In the genomic region with DNA sequence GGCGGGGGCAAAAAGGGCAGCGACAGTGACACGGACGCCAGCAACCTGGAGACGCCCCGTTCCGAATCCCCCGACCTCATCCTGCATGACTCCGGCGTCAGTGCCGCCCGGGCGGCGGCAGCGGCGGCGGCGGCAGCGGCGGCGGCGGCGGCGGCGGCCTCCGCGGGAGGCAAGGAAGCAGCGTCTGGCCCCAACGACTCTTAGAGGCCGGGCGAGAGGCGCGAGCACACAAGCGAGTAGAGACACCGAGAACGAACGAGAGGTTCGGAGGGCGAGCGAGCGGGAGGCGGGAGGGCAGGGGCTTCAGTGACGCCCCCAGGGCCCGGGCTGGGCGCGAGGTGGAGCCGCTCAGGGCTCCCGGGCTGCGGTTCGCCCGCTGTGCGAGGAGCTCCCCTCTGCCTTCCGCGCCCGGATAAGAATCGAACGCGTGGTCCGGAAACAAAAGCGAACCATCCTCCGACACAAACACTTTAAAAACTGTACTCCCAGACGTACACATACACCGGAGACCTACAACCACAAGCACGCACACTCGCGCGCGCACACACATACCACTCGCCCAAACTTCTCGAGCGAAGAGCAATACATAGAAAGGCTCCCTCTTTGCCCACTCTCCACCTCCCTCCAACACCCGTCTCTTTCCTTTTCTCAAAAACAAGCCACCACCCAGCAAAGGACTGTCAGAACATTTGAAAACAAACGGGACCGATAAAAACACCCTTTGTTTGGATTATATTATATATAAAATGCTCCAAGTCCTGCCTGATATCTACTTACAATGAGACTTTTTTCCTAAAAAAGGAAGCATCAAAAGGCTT, we compare ENCODE assay signal across 10 cellular contexts. TPM values are rescaled to one million over a fixed set of nuclear protein-coding genes. Genes with fewer than 3 reads are reported as not detected.
DNase-seq lines count a peak whose midpoint lies in the region; ATAC-seq and TF ChIP-seq lines count a peak whose summit lies in the region.
"Had no signal": no experiment of that assay in that cellular context is flagged by ENCODE, and none has a peak within 500 bp of the region (broad histone marks: within the 10 kb centered on the region; RNA-seq: fewer than 3 reads in every experiment).

No MANE protein-coding gene starts in this region.

- DNase-seq in D341Med (ENCODE audit: low spot score) (peak; percentile 63), RPMI7951 (ENCODE audit: low read depth) (peak; percentile 37), osteoblast (ENCODE audit: insufficient read length, low spot score, missing footprints) (peak; percentile 83), uterus (no peak), MV-4-11 (lab: John Stamatoyannopoulos, UW) (no peak)
- peak in 2 of 3 experiments; percentile 31 to 33 for DNase-seq in effector memory CD8-positive, alpha-beta T cell

- H3K4me3 ChIP-seq in osteoblast (ENCODE audit: insufficient read depth, low read length) (no peak overlapping the region), uterus (no peak overlapping the region)
- H3K4me3 ChIP-seq: SJSA1 had no signal

- H3K79me2 ChIP-seq in osteoblast (ENCODE audit: insufficient read depth, low read length), result no peaks in the 10 kb centered on the region

- H3K4me2 ChIP-seq in osteoblast (ENCODE audit: insufficient read depth, low read length), result no peak overlapping the region

- peaks cover 71% of the 10 kb centered on the region for H3K36me3 Mint-ChIP-seq in effector memory CD8-positive, alpha-beta T cell (ENCODE audit: insufficient read depth)

- peaks cover 31 to 41% of the 10 kb centered on the region in 2 donors for H3K4me1 Mint-ChIP-seq in effector memory CD8-positive, alpha-beta T cell (ENCODE audit: low read depth in 2 of 2)

- TF ChIP-seq CTCF in osteoblast (IDR thresholded peaks at IDR 0.05; ENCODE audit: extremely low read depth, low read depth, low read length) (no peak), uterus (IDR thresholded peaks at IDR 0.05) (no peak)

- H3K9me3 Mint-ChIP-seq in effector memory CD8-positive, alpha-beta T cell, result no peaks in the 10 kb centered on the region

- H3K36me3 ChIP-seq in osteoblast (ENCODE audit: insufficient read depth, low read length), result no peaks in the 10 kb centered on the region
- no peaks in the 10 kb centered on the region for H3K36me3 ChIP-seq in uterus
- H3K36me3 ChIP-seq: SJSA1 had no signal

- H3K9me3 ChIP-seq in osteoblast (ENCODE audit: low read depth, low read length) (no peaks in the 10 kb centered on the region), uterus (no peaks in the 10 kb centered on the region)
- H3K9me3 ChIP-seq: SJSA1 had no signal

- H3K27me3 ChIP-seq in osteoblast (ENCODE audit: insufficient read depth, low read length) (peaks cover 98% of the 10 kb centered on the region), uterus (peaks cover 80 to 89% of the 10 kb centered on the region in 2 donors)
- H3K27me3 ChIP-seq: SJSA1 had no signal

- peaks cover 6% of the 10 kb centered on the region for H4K20me1 ChIP-seq in osteoblast (ENCODE audit: insufficient read depth, low read length)

- H3K27ac ChIP-seq in osteoblast (ENCODE audit: low read depth, low read length) (no peak overlapping the region), uterus (no peak overlapping the region)
- H3K27ac ChIP-seq: SJSA1 had no signal

- ATAC-seq in GM19463 (IDR thresholded peaks at IDR 0.05; ENCODE audit: unreplicated experiment) (peak; percentile 19), HG03342 (IDR thresholded peaks at IDR 0.05; ENCODE audit: unreplicated experiment) (no peak)
- peak; percentile 48 for ATAC-seq in effector memory CD8-positive, alpha-beta T cell (replicated peaks)

- peaks cover 17% of the 10 kb centered on the region for H3K4me1 ChIP-seq in osteoblast (ENCODE audit: insufficient read depth, low read length)
- H3K4me1 ChIP-seq in uterus, result peaks cover 0 to 22% of the 10 kb centered on the region in 2 donors

- no peak for TF ChIP-seq POLR2A in uterus (IDR thresholded peaks at IDR 0.05)

- peak overlapping the region in 1 of 2 donors; percentile 72 for H3K27ac Mint-ChIP-seq in effector memory CD8-positive, alpha-beta T cell

- H3K27me3 Mint-ChIP-seq in effector memory CD8-positive, alpha-beta T cell, result peaks cover 63 to 79% of the 10 kb centered on the region in 2 donors

- H2AFZ ChIP-seq in osteoblast (ENCODE audit: low read length), result no peak overlapping the region

- intact Hi-C loops in uterus (cut with DNase I; ENCODE audit: low total_unique reads), result no loop called here

- H3K4me3 Mint-ChIP-seq in effector memory CD8-positive, alpha-beta T cell, result peak overlapping the region; percentile 77 to 78

RNA-seq across cellular contexts. Expression of gene SP9, which starts 2.8 kb away (rescaled TPM):
- total RNA-seq in RPMI7951 (2014; rRNA removed; shearing (Covaris generic)), result not detected in 2 replicates
- total RNA-seq in osteoblast (not detected in 2 replicates), uterus (not detected)
- total RNA-seq: renal cortical epithelial cell had no signal

RNA-seq across cellular contexts. Expression of gene SCRN3, which starts 58.0 kb away (rescaled TPM):
- total RNA-seq in RPMI7951 (2014; rRNA removed; shearing (Covaris generic)), result 30.5 and 32.0 TPM in 2 replicates
- 29.7 and 33.0 TPM in 2 replicates for total RNA-seq in osteoblast
- 10 to 100 TPM in 3 of 4 donors, 1 to 10 TPM in 1; 2.6 to 46.8 (median 16.2) TPM for total RNA-seq in uterus

Comparison
In these comparisons a context has a peak if more than half of its experiments do, and no peak if none do; other contexts are left out.
1. DNase-seq: peak in D341Med (single experiment), RPMI7951 (single experiment), effector memory CD8-positive, alpha-beta T cell (2 of 3) and osteoblast (single experiment); none in uterus (0 of 2) and MV-4-11 (single experiment).